ENCODE assay signal across 18 cellular contexts in genomic region chr2:19651466-19651865, GRCh38.
DNase-seq lines count a peak whose midpoint lies in the region; ATAC-seq and TF ChIP-seq lines count a peak whose summit lies in the region.
"Had no signal": no experiment of that assay in that cellular context is flagged by ENCODE, and none has a peak within 500 bp of the region (broad histone marks: within the 10 kb centered on the region; RNA-seq: fewer than 3 reads in every experiment).

No MANE protein-coding gene starts in this region.

- no peaks in the 10 kb centered on the region for H3K27me3 ChIP-seq in mammary epithelial cell (ENCODE audit: insufficient read depth, low read length)
- H3K27me3 ChIP-seq: Peyer's patch had no signal

- H3K9me3 ChIP-seq in mammary epithelial cell (replicated peaks; ENCODE audit: insufficient read depth, low read length), result no peaks in the 10 kb centered on the region
- H3K9me3 ChIP-seq: Peyer's patch had no signal

- H2AFZ ChIP-seq in mammary epithelial cell (ENCODE audit: low read depth, low read length), result peak overlapping the region; percentile 45

- whole genome bisulfite sequencing in mammary epithelial cell (ENCODE audit: low coverage, missing lambda C conversion rate), result 22% methylated on average over 3 of the region's 4 CpGs

- H3K9ac ChIP-seq in mammary epithelial cell (ENCODE audit: insufficient read depth, low read length), result no peak overlapping the region

- H3K4me2 ChIP-seq in mammary epithelial cell (ENCODE audit: insufficient read depth, low read depth, low read length), result no peak overlapping the region

- H3K79me2 ChIP-seq in mammary epithelial cell (ENCODE audit: insufficient read depth, low read length), result no peaks in the 10 kb centered on the region

- dilution Hi-C loops in mammary epithelial cell (cut with HindIII; ENCODE audit: low sequenced_read_pairs), result no loop called here

- peaks cover 53% of the 10 kb centered on the region for H3K4me1 ChIP-seq in mammary epithelial cell (ENCODE audit: insufficient read depth, low read length)
- H3K4me1 ChIP-seq: Peyer's patch had no signal

- in situ Hi-C loops in mammary epithelial cell (cut with MboI; ENCODE audit: low sequenced_read_pairs in 2 of 2), result no loop called here

- no peak overlapping the region for H3K4me3 ChIP-seq in mammary epithelial cell (replicated peaks in 1 of 3; ENCODE audit: insufficient read depth in 1 of 3, low read depth in 2 of 3, low read length in 3 of 3)
- H3K4me3 ChIP-seq: Peyer's patch had no signal

- CTCF ChIA-PET in mammary epithelial cell (lab: Charles Lee; ENCODE audit: low non-redundant PET), result no interaction called here

- no peaks in the 10 kb centered on the region for H4K20me1 ChIP-seq in mammary epithelial cell (ENCODE audit: insufficient read depth, low read length)

- TF ChIP-seq CTCF in mammary epithelial cell (conservative IDR thresholded peaks at IDR 0.05 in 1 of 2, IDR thresholded peaks at IDR 0.05 in 1 of 2; ENCODE audit: extremely low read depth in 1 of 2, insufficient read depth in 1 of 2, low read depth in 1 of 2, low read length in 2 of 2), result no peak

- intact Hi-C loops in mammary epithelial cell (cut with micrococcal nuclease), result no loop called here

- peak overlapping the region; percentile 8 for H3K27ac ChIP-seq in mammary epithelial cell (ENCODE audit: insufficient read depth, low read depth, low read length)
- H3K27ac ChIP-seq: Peyer's patch had no signal

- ATAC-seq in HG03342 (IDR thresholded peaks at IDR 0.05; ENCODE audit: unreplicated experiment), result no peak
- no peak for ATAC-seq in GM19467 (IDR thresholded peaks at IDR 0.05; ENCODE audit: unreplicated experiment)
- ATAC-seq: CD8-positive, alpha-beta T cell had no signal

- no peaks in the 10 kb centered on the region for H3K36me3 ChIP-seq in mammary epithelial cell (ENCODE audit: insufficient read depth, low read length)
- H3K36me3 ChIP-seq: Peyer's patch had no signal

- BruUV-seq in mammary epithelial cell (replicated peaks; lab: Mats Ljungman, UMichigan), result no TSS peak

- DNase-seq in HCEC 1CT (peak; percentile 33), mammary epithelial cell (no peak), kidney glomerular epithelial cell (lab: John Stamatoyannopoulos, UW) (peak; percentile 3), stromal cell of bone marrow (ENCODE audit: low read depth) (peak; percentile 48)
- DNase-seq in activated CD8-positive, alpha-beta memory T cell treated with anti-CD3 and anti-CD28 coated beads, Interleukin-2, amount 50 U/mL, for 48 hours, result no peak
- DNase-seq: CD8-positive, alpha-beta T cell; DND-41; GF-D8; H7; Karpas-422; MV-4-11; NCI-H1417 treated with DMSO at 0.1 percent for 48 hours; NCI-H2029; NCI-H510A treated with DMSO at 0.1 percent for 48 hours; Peyer's patch; SIG-M5 had no signal

Comparison
In these comparisons a context has a peak if more than half of its experiments do, and no peak if none do; other contexts are left out.
1. DNase-seq: peak in HCEC 1CT (single experiment), kidney glomerular epithelial cell (single experiment) and stromal cell of bone marrow (single experiment); none in mammary epithelial cell (single experiment) and activated CD8-positive, alpha-beta memory T cell treated with anti-CD3 and anti-CD28 coated beads, Interleukin-2, amount 50 U/mL, for 48 hours (single experiment).